36 cellular contexts compared by ENCODE assay signal in the genomic region with DNA sequence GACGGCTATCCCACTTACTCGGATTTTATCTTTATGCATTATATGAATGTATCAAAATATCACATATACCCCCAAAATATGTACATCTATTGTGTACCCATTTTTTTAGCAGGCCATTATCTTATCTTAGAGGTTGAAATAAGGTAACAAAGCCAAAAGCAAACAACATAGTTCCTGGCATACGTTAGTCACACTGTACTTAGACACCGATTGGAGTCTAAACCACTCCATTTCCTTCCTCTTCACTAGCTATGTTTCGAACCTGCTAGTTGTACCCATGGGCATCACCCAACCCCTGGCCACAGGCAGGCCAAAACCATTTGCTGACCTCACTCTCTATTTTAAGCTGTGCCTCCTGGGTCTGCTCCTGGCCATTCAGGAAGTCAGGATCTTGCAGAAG.
"Had no signal": no experiment of that assay in that cellular context is flagged by ENCODE, and none has a peak within 500 bp of the region (broad histone marks: within the 10 kb centered on the region; RNA-seq: fewer than 3 reads in every experiment).

No MANE protein-coding gene starts in this region.

- H3K27me3 ChIP-seq: MG63 had no signal

- H3K36me3 ChIP-seq: MG63 had no signal

- DNase-seq: Karpas-422, Kasumi-1, MG63, MM.1S, MV-4-11, NCI-H1048, NCI-H1092, NCI-H1092 treated with DMSO at 0.1 percent for 48 hours, NCI-H1105, NCI-H1105 treated with DMSO at 0.1 percent for 48 hours, NCI-H1417, NCI-H1417 treated with DMSO at 0.1 percent for 48 hours, NCI-H1436, NCI-H1436 treated with DMSO at 0.1 percent for 48 hours, NCI-H146, NCI-H1694, NCI-H1694 treated with DMSO at 0.1 percent for 48 hours, NCI-H187, NCI-H187 treated with DMSO at 0.1 percent for 48 hours, NCI-H1930, NCI-H2029, NCI-H2029 treated with DMSO at 0.1 percent for 48 hours, NCI-H2081, NCI-H2081 treated with DMSO at 0.1 percent for 48 hours, NCI-H2107, NCI-H2171, NCI-H2171 treated with DMSO at 0.1 percent for 48 hours, NCI-H2227 treated with DMSO at 0.1 percent for 48 hours, NCI-H226, NCI-H345, NCI-H446, NCI-H446 treated with DMSO at 0.1 percent for 48 hours, NCI-H510A, NCI-H510A treated with DMSO at 0.1 percent for 48 hours, NCI-H524, NCI-H524 treated with DMSO at 0.1 percent for 48 hours had no signal

- H3K4me3 ChIP-seq: MG63 had no signal

- H3K9me3 ChIP-seq: MG63 had no signal
